Comparison of ENCODE assay signal across 17 cellular contexts in the genomic region with DNA sequence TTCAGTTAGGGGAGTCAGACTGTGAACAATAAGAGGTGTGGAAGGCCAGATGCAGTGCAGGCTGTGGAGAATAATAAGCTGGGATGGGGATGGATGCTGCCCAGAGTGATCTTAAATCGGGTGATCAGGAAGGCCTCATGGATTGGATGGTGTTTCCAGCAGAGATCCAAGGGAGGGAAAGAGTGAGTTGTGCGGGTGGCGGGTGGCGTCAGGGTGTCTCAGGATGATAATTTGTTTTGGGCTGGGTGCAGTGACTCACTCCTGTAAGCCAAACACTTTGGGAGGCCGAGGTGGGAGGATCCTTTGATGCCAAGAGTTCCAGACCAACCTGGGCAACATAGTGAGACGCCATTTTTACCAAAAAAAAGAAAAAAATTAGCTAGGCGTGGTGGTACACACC. TPM values are rescaled to one million over a fixed set of nuclear protein-coding genes. Genes with fewer than 3 reads are reported as not detected.
DNase-seq lines count a peak whose midpoint lies in the region; ATAC-seq and TF ChIP-seq lines count a peak whose summit lies in the region.
"Had no signal": no experiment of that assay in that cellular context is flagged by ENCODE, and none has a peak within 500 bp of the region (broad histone marks: within the 10 kb centered on the region; RNA-seq: fewer than 3 reads in every experiment).

No MANE protein-coding gene starts in this region.

- TF ChIP-seq CTCF in KMS-11 (conservative IDR thresholded peaks at IDR 0.05; ENCODE audit: low read depth, low read length): no peak
- TF ChIP-seq CTCF in neural progenitor cell (IDR thresholded peaks at IDR 0.05): no peak

- H3K4me3 ChIP-seq in KMS-11 (IDR thresholded peaks at IDR 0.05; ENCODE audit: insufficient read depth, low read depth, low read length): no peak overlapping the region
- no peak overlapping the region for H3K4me3 ChIP-seq in neural progenitor cell
- H3K4me3 ChIP-seq: colonic mucosa, PC-9, SJSA1 had no signal

- H3K79me2 ChIP-seq in KMS-11 (ENCODE audit: insufficient read depth, low read depth) (no peaks in the 10 kb centered on the region), neural progenitor cell (ENCODE audit: low read depth) (peaks cover 2% of the 10 kb centered on the region)

- no peak overlapping the region for H2AFZ ChIP-seq in KMS-11 (ENCODE audit: low read depth)
- H2AFZ ChIP-seq in neural progenitor cell (replicated peaks): no peak overlapping the region
- H2AFZ ChIP-seq: PC-9 had no signal

- peak overlapping the region; percentile 92 for H3K27ac Mint-ChIP-seq in activated CD8-positive, alpha-beta memory T cell treated with anti-CD3 and anti-CD28 coated beads, Interleukin-2, amount 10 ng/mL, durations not matched to agents 7 days and 5 days
- peak overlapping the region; percentile 73 to 84 for H3K27ac Mint-ChIP-seq in activated naive CD4-positive, alpha-beta T cell treated with anti-CD3 and anti-CD28 coated beads, Interleukin-2, amount 50 U/mL, for 72 hours
- H3K27ac Mint-ChIP-seq in naive thymus-derived CD8-positive, alpha-beta T cell: peak overlapping the region; percentile 36 to 97 (median 90)
- no peak overlapping the region for H3K27ac Mint-ChIP-seq in neural progenitor cell

- H3K4me1 ChIP-seq in KMS-11 (ENCODE audit: low read depth, poor library complexity, severe bottlenecking) (peaks cover 91% of the 10 kb centered on the region), neural progenitor cell (no peaks in the 10 kb centered on the region)
- H3K4me1 ChIP-seq: colonic mucosa had no signal

- H3F3A ChIP-seq in neural progenitor cell (ENCODE audit: low read depth): no peaks in the 10 kb centered on the region

- CTCF ChIA-PET in activated CD8-positive, alpha-beta memory T cell treated with anti-CD3 and anti-CD28 coated beads, Interleukin-2, amount 10 ng/mL, durations not matched to agents 7 days and 5 days (lab: Charles Lee): interaction anchor here (0.8 to 2.1 kb wide), 3 partner anchors 18 to 225 kb away, joined by 3 to 10 read pairs (median 4); no protein-coding TSS in a partner anchor

- H3K4me3 Mint-ChIP-seq in activated CD8-positive, alpha-beta memory T cell treated with anti-CD3 and anti-CD28 coated beads, Interleukin-2, amount 10 ng/mL, durations not matched to agents 7 days and 5 days: peak overlapping the region; percentile 27
- peak overlapping the region in 9 of 10 donors; percentile 19 to 83 (median 57) for H3K4me3 Mint-ChIP-seq in naive thymus-derived CD8-positive, alpha-beta T cell
- no peak overlapping the region for H3K4me3 Mint-ChIP-seq in neural progenitor cell
- H3K4me3 Mint-ChIP-seq: mesothelial cell of epicardium had no signal

- H4K20me1 ChIP-seq in KMS-11 (ENCODE audit: insufficient read depth) (no peaks in the 10 kb centered on the region), neural progenitor cell (ENCODE audit: low read depth) (no peaks in the 10 kb centered on the region)

- H3K27me3 ChIP-seq in KMS-11 (ENCODE audit: insufficient read depth, low read depth): no peaks in the 10 kb centered on the region
- no peaks in the 10 kb centered on the region for H3K27me3 ChIP-seq in neural progenitor cell
- H3K27me3 ChIP-seq: colonic mucosa, neutrophil, SJSA1 had no signal

- no peaks in the 10 kb centered on the region for H3K9me3 Mint-ChIP-seq in activated CD8-positive, alpha-beta memory T cell treated with anti-CD3 and anti-CD28 coated beads, Interleukin-2, amount 10 ng/mL, durations not matched to agents 7 days and 5 days (ENCODE audit: low read depth)
- H3K9me3 Mint-ChIP-seq in activated naive CD4-positive, alpha-beta T cell treated with anti-CD3 and anti-CD28 coated beads, Interleukin-2, amount 50 U/mL, for 72 hours: peaks cover 4 to 5% of the 10 kb centered on the region in 2 donors
- H3K9me3 Mint-ChIP-seq in naive thymus-derived CD8-positive, alpha-beta T cell: no peaks in the 10 kb centered on the region
- no peaks in the 10 kb centered on the region for H3K9me3 Mint-ChIP-seq in neural progenitor cell
- H3K9me3 Mint-ChIP-seq: mesothelial cell of epicardium had no signal

- no peaks in the 10 kb centered on the region for H3K36me3 ChIP-seq in KMS-11 (ENCODE audit: insufficient read depth)
- H3K36me3 ChIP-seq in neural progenitor cell: no peaks in the 10 kb centered on the region
- H3K36me3 ChIP-seq: colonic mucosa, neutrophil had no signal

- H3K36me3 Mint-ChIP-seq in activated CD8-positive, alpha-beta memory T cell treated with anti-CD3 and anti-CD28 coated beads, Interleukin-2, amount 10 ng/mL, durations not matched to agents 7 days and 5 days: peaks cover 53% of the 10 kb centered on the region
- peaks cover 23 to 32% of the 10 kb centered on the region in 2 donors for H3K36me3 Mint-ChIP-seq in activated naive CD4-positive, alpha-beta T cell treated with anti-CD3 and anti-CD28 coated beads, Interleukin-2, amount 50 U/mL, for 72 hours
- peaks cover 7 to 62% (median 29%) of the 10 kb centered on the region in 3 donors for H3K36me3 Mint-ChIP-seq in naive thymus-derived CD8-positive, alpha-beta T cell
- H3K36me3 Mint-ChIP-seq in neural progenitor cell: peaks cover 32% of the 10 kb centered on the region

- H3K4me1 Mint-ChIP-seq in activated CD8-positive, alpha-beta memory T cell treated with anti-CD3 and anti-CD28 coated beads, Interleukin-2, amount 10 ng/mL, durations not matched to agents 7 days and 5 days: peaks cover 70% of the 10 kb centered on the region
- H3K4me1 Mint-ChIP-seq in naive thymus-derived CD8-positive, alpha-beta T cell: peaks cover 27 to 77% (median 64%) of the 10 kb centered on the region in 4 donors
- H3K4me1 Mint-ChIP-seq in neural progenitor cell: no peaks in the 10 kb centered on the region

- no peak for DNase-seq in activated CD8-positive, alpha-beta memory T cell treated with anti-CD3 and anti-CD28 coated beads, Interleukin-2, amount 10 ng/mL, durations not matched to agents 7 days and 5 days
- DNase-seq in activated CD8-positive, alpha-beta memory T cell treated with anti-CD3 and anti-CD28 coated beads, Interleukin-2, amount 50 U/mL, for 48 hours: no peak
- DNase-seq in activated naive CD4-positive, alpha-beta T cell treated with anti-CD3 and anti-CD28 coated beads, Interleukin-2, amount 50 U/mL, for 72 hours (ENCODE audit: low spot score in 2 of 2): no peak
- DNase-seq in naive thymus-derived CD8-positive, alpha-beta T cell: no peak
- DNase-seq in neural progenitor cell (ENCODE audit: low spot score) (no peak), SIG-M5 (lab: John Stamatoyannopoulos, UW) (no peak), pons (ENCODE audit: low spot score) (no peak)
- DNase-seq: colonic mucosa, foreskin fibroblast, NCI-H82, trophoblast cell had no signal

- H3K27me3 Mint-ChIP-seq in activated CD8-positive, alpha-beta memory T cell treated with anti-CD3 and anti-CD28 coated beads, Interleukin-2, amount 10 ng/mL, durations not matched to agents 7 days and 5 days: no peaks in the 10 kb centered on the region
- no peaks in the 10 kb centered on the region for H3K27me3 Mint-ChIP-seq in naive thymus-derived CD8-positive, alpha-beta T cell
- H3K27me3 Mint-ChIP-seq in neural progenitor cell (ENCODE audit: insufficient read depth, low read depth): no peaks in the 10 kb centered on the region

- no peak for ATAC-seq in activated CD8-positive, alpha-beta memory T cell treated with anti-CD3 and anti-CD28 coated beads, Interleukin-2, amount 10 ng/mL, durations not matched to agents 7 days and 5 days
- ATAC-seq in activated naive CD4-positive, alpha-beta T cell treated with anti-CD3 and anti-CD28 coated beads, Interleukin-2, amount 50 U/mL, for 72 hours: no peak
- no peak for ATAC-seq in naive thymus-derived CD8-positive, alpha-beta T cell

- POLR2A ChIA-PET in naive thymus-derived CD8-positive, alpha-beta T cell (lab: Charles Lee): interaction anchor here (0.6 to 1.8 kb wide), 7 partner anchors 33 to 337 kb away, joined by 3 to 5 read pairs (median 4); a partner anchor contains a TSS

- no peaks in the 10 kb centered on the region for H3K9me3 ChIP-seq in neural progenitor cell (ENCODE audit: low read depth)
- H3K9me3 ChIP-seq: colonic mucosa, neutrophil, SJSA1 had no signal

- no peak overlapping the region for H3K9ac ChIP-seq in KMS-11
- no peak overlapping the region for H3K9ac ChIP-seq in neural progenitor cell

- H3K4me2 ChIP-seq in KMS-11: peak overlapping the region; percentile 19; the same call in 1 of the 2 replicates
- H3K4me2 ChIP-seq in neural progenitor cell: no peak overlapping the region
- H3K4me2 ChIP-seq: PC-9 had no signal

- H3K27ac ChIP-seq in KMS-11 (peak overlapping the region; percentile 79), neural progenitor cell (no peak overlapping the region)
- H3K27ac ChIP-seq: C4-2B, colonic mucosa, neutrophil, SJSA1 had no signal

RNA-seq across cellular contexts. Expression of a gene that starts 7.9 kb away (rescaled TPM):
- total RNA-seq in activated CD8-positive, alpha-beta memory T cell treated with anti-CD3 and anti-CD28 coated beads, Interleukin-2, amount 10 ng/mL, durations not matched to agents 7 days and 5 days: 10 to 100 TPM; 11.4 to 18.0 TPM
- 10 to 100 TPM; 15.5 to 20.0 TPM for total RNA-seq in activated naive CD4-positive, alpha-beta T cell treated with anti-CD3 and anti-CD28 coated beads, Interleukin-2, amount 50 U/mL, for 72 hours
- 10 to 100 TPM; 26.4 to 28.3 TPM for total RNA-seq in naive thymus-derived CD8-positive, alpha-beta T cell
- 10 to 100 TPM; 37.6 to 43.1 (median 38.1) TPM for polyA plus RNA-seq in naive thymus-derived CD8-positive, alpha-beta T cell
- total RNA-seq in neural progenitor cell (ENCODE audit: low replicate concordance): 26.7 and 40.8 TPM in 2 replicates

RNA-seq across cellular contexts. Expression of a gene that starts 13.4 kb away (rescaled TPM):
- total RNA-seq in activated CD8-positive, alpha-beta memory T cell treated with anti-CD3 and anti-CD28 coated beads, Interleukin-2, amount 10 ng/mL, durations not matched to agents 7 days and 5 days: not detected
- total RNA-seq in activated naive CD4-positive, alpha-beta T cell treated with anti-CD3 and anti-CD28 coated beads, Interleukin-2, amount 50 U/mL, for 72 hours: under 1 TPM in 1 of 2 donors, not detected in 1; 0.25 TPM
- not detected for total RNA-seq in naive thymus-derived CD8-positive, alpha-beta T cell
- under 1 TPM in 1 of 3 donors, not detected in 2; 0.26 TPM for polyA plus RNA-seq in naive thymus-derived CD8-positive, alpha-beta T cell
- not detected in 2 replicates for total RNA-seq in neural progenitor cell (ENCODE audit: low replicate concordance)
- total RNA-seq: colonic mucosa, mesothelial cell of epicardium, PC-9, SJSA1 had no signal
